ENCODE assay signal across 1 cellular context in genomic region chr19:6412111-6412999, GRCh38.
TF ChIP-seq lines count a peak whose summit lies in the region.

No MANE protein-coding gene starts in this region.

TF ChIP-seq in WTC11, 78 proteins besides CTCF, POLR2A, EP300 and RAD21 (continued from another document):
- TF ChIP-seq ZNF416 (CRISPR knock-in tag; IDR thresholded peaks at IDR 0.05) (peak; percentile 9; the same call in 1 of the 2 replicates), JAZF1 (CRISPR knock-in tag; IDR thresholded peaks at IDR 0.05) (no peak), NR1H2 (CRISPR knock-in tag; IDR thresholded peaks at IDR 0.05) (no peak), ESRRA (CRISPR knock-in tag; IDR thresholded peaks at IDR 0.05; ENCODE audit: borderline replicate concordance) (no peak), ZNF121 (CRISPR knock-in tag; IDR thresholded peaks at IDR 0.05) (no peak)
